Comparison of ENCODE assay signal across 8 cellular contexts in genomic region chr1:154870117-154870571, GRCh38. TPM values are rescaled to one million over a fixed set of nuclear protein-coding genes. Genes with fewer than 3 reads are reported as not detected.
DNase-seq lines count a peak whose midpoint lies in the region; ATAC-seq and TF ChIP-seq lines count a peak whose summit lies in the region.

KCNN3 (minus strand) TSS chr1:154870281; CDS start chr1:154869964, 317 bp downstream.

- H3K27ac ChIP-seq in IMR-90 (ENCODE audit: insufficient read depth, low read length) (no peak within 1 kb of the TSS), PC-3 (ENCODE audit: low read length) (no peak within 1 kb of the TSS)

- H3K4me2 ChIP-seq in IMR-90 (ENCODE audit: low read depth, low read length) (peak within 1 kb of the TSS; percentile 85), PC-3 (ENCODE audit: low read length) (peak within 1 kb of the TSS; percentile 22; the same call in 1 of the 2 replicates)

- H3K36me3 ChIP-seq in IMR-90 (ENCODE audit: control insufficient read depth, insufficient read depth, low read length) (no peaks in the 10 kb centered on the region), PC-3 (ENCODE audit: low read depth, low read length) (no peaks in the 10 kb centered on the region)

- POLR2A ChIA-PET in IMR-90 (lab: Charles Lee; ENCODE audit: unreplicated experiment) (no interaction called here), PC-3 (lab: Charles Lee; ENCODE audit: unreplicated experiment) (interaction anchor here (0.5 to 0.6 kb wide), 2 partner anchors 113 to 1252 kb away, joined by 3 to 4 read pairs; partner anchors contain the start of gene FLAD1)

- no peak within 1 kb of the TSS for H2AK9ac ChIP-seq in IMR-90 (replicated peaks; ENCODE audit: low read depth, low read length, poor library complexity)

- H2BK20ac ChIP-seq in IMR-90 (ENCODE audit: low read depth, low read length) = no peak within 1 kb of the TSS

- H2AK5ac ChIP-seq in IMR-90 (ENCODE audit: low read depth, low read length) = no peak within 1 kb of the TSS

- no peaks in the 10 kb centered on the region for H3K79me1 ChIP-seq in IMR-90 (ENCODE audit: low read depth in 1 of 2, low read length in 2 of 2)

- H3K36me3 Mint-ChIP-seq in natural killer cell = no peaks in the 10 kb centered on the region

- WGBS in IMR-90 (ENCODE audit: extremely low coverage in 2 of 2, insufficient read length in 1 of 2), 2 experiments = 0% methylated on average over 1 of the region's 17 CpGs; no CpG with 5 or more reads in 1 of the 2 experiments

- no TSS peak for BruUV-seq in IMR-90 (replicated peaks; lab: Mats Ljungman, UMichigan)
- no TSS peak for BruUV-seq in PC-3 (replicated peaks; lab: Mats Ljungman, UMichigan)

- no peak within 1 kb of the TSS for H4K91ac ChIP-seq in IMR-90 (ENCODE audit: insufficient read depth, low read depth, low read length)

- TF ChIP-seq POLR2A in IMR-90 (IDR thresholded peaks at IDR 0.05; ENCODE audit: low read depth, low read length) = no peak

- TF ChIP-seq CTCF in IMR-90 (conservative IDR thresholded peaks at IDR 0.05; ENCODE audit: low read depth, low read length) = no peak
- no peak for TF ChIP-seq CTCF in PC-3 (conservative IDR thresholded peaks at IDR 0.05; ENCODE audit: low read depth, low read length)
- no peak for TF ChIP-seq CTCF in fibroblast of mammary gland (conservative IDR thresholded peaks at IDR 0.05; ENCODE audit: control insufficient read depth, insufficient read depth, low read depth, low read length)
- TF ChIP-seq CTCF in natural killer cell (IDR thresholded peaks at IDR 0.05) = no peak

- peak within 1 kb of the TSS; percentile 83 for H2AFZ ChIP-seq in IMR-90 (replicated peaks; ENCODE audit: low read length, poor library complexity)
- H2AFZ ChIP-seq in PC-3 (ENCODE audit: low read length) = no peak within 1 kb of the TSS

- H3K56ac ChIP-seq in IMR-90 (ENCODE audit: extremely low read depth, insufficient read depth, low read length) = no peak within 1 kb of the TSS

- H3K9me3 ChIP-seq in IMR-90 (ENCODE audit: control insufficient read depth, insufficient read depth, low read length) (peaks cover 2% of the 10 kb centered on the region; the same call in 1 of the 2 replicates), PC-3 (ENCODE audit: low read length) (no peaks in the 10 kb centered on the region)

- H3K4ac ChIP-seq in IMR-90 (ENCODE audit: low read depth, low read length) = no peak within 1 kb of the TSS

- H3K9ac ChIP-seq in IMR-90 (ENCODE audit: low read depth, low read length) = no peak within 1 kb of the TSS
- H3K9ac ChIP-seq in PC-3 (ENCODE audit: low read length) = no peak within 1 kb of the TSS

- no peak within 1 kb of the TSS for H4K5ac ChIP-seq in IMR-90 (ENCODE audit: low read depth, low read length)

- H4K20me1 ChIP-seq in IMR-90 (ENCODE audit: insufficient read depth, low read length) (peaks cover 4% of the 10 kb centered on the region; the same call in 1 of the 2 replicates), PC-3 (ENCODE audit: low read length) (no peaks in the 10 kb centered on the region)

- no peaks in the 10 kb centered on the region for H3K9me1 ChIP-seq in IMR-90 (ENCODE audit: insufficient read depth, low read length)

- no peak within 1 kb of the TSS for H3K4me3 ChIP-seq in IMR-90 (ENCODE audit: insufficient read depth, low read depth, low read length)
- H3K4me3 ChIP-seq in PC-3 (ENCODE audit: low read length) = no peak within 1 kb of the TSS
- H3K4me3 ChIP-seq in fibroblast of mammary gland (ENCODE audit: control insufficient read depth, low read depth, low read length) = peak within 1 kb of the TSS; percentile 7

- no peaks in the 10 kb centered on the region for H3F3A ChIP-seq in PC-3 (ENCODE audit: low read length, unreplicated experiment)

- H2BK15ac ChIP-seq in IMR-90 (ENCODE audit: low read depth, low read length) = no peak within 1 kb of the TSS

- H3K27me3 Mint-ChIP-seq in natural killer cell (ENCODE audit: low read depth in 2 of 2) = peaks cover 53 to 55% of the 10 kb centered on the region in 2 donors

- H3K79me2 ChIP-seq in PC-3 (ENCODE audit: low read length) = no peaks in the 10 kb centered on the region

- no peaks in the 10 kb centered on the region for H3K9me2 ChIP-seq in PC-3 (replicated peaks; ENCODE audit: low read length)

- intact Hi-C loops in IMR-90 (cut with micrococcal nuclease) = loop anchor here (10.0 kb wide), 1 partner anchor 175 kb away; no protein-coding TSS in a partner anchor
- intact Hi-C loops in PC-3 (cut with micrococcal nuclease) = no loop called here
- intact Hi-C loops in natural killer cell (cut with micrococcal nuclease) = no loop called here

- peaks cover 9% of the 10 kb centered on the region for H3K4me1 ChIP-seq in IMR-90 (ENCODE audit: control insufficient read depth, insufficient read depth, low read length)
- peaks cover 7% of the 10 kb centered on the region; the same call in 1 of the 2 replicates for H3K4me1 ChIP-seq in PC-3 (ENCODE audit: insufficient read depth, low read length)

- no peak within 1 kb of the TSS for H4K8ac ChIP-seq in IMR-90 (ENCODE audit: low read depth in 2 of 2, low read length in 2 of 2)

- H3K27ac Mint-ChIP-seq in natural killer cell = no peak within 1 kb of the TSS

- H3K14ac ChIP-seq in IMR-90 (replicated peaks; ENCODE audit: low read depth, low read length) = no peak within 1 kb of the TSS

- no peak within 1 kb of the TSS for H3K23ac ChIP-seq in IMR-90 (ENCODE audit: low read depth, low read length)

- no peak within 1 kb of the TSS for H3K4me3 Mint-ChIP-seq in natural killer cell

- CTCF ChIA-PET in IMR-90 (lab: Yijun Ruan, JAX) = interaction anchor here (1.0 kb wide), 1 partner anchor 311 kb away, joined by 4 read pairs; no protein-coding TSS in a partner anchor
- CTCF ChIA-PET in PC-3 (lab: Charles Lee) = interaction anchor here (1.2 kb wide), 1 partner anchor 14 kb away, joined by 4 read pairs; no protein-coding TSS in a partner anchor

- H3K27me3 ChIP-seq in IMR-90 (ENCODE audit: control insufficient read depth, insufficient read depth, low read length) = peaks cover 68% of the 10 kb centered on the region
- peaks cover 33% of the 10 kb centered on the region for H3K27me3 ChIP-seq in PC-3 (ENCODE audit: low read length)

- ATAC-seq in GM21529 (IDR thresholded peaks at IDR 0.05; ENCODE audit: unreplicated experiment) (peak; percentile 89), IMR-90 (ENCODE audit: low read depth) (peak; percentile 100), PC-3 (peak; percentile 84), natural killer cell (peak; percentile 98 to 100 (median 100))

- no peak within 1 kb of the TSS for H3K18ac ChIP-seq in IMR-90 (ENCODE audit: low read depth, low read length)

- H3K9me3 Mint-ChIP-seq in natural killer cell = no peaks in the 10 kb centered on the region

- TF ChIP-seq RAD21 in IMR-90 (IDR thresholded peaks at IDR 0.05; ENCODE audit: low read length) = no peak

- peak; percentile 89 for DNase-seq in DMS 273 treated with DMSO at 0.1 percent for 48 hours (lab: John Stamatoyannopoulos, UW)
- DNase-seq in IMR-90 = peak; percentile 82
- peak; percentile 66 for DNase-seq in PC-3
- DNase-seq in activated T-helper 1 cell treated with Interleukin-2 at 50 U/mL for 16 hours (ENCODE audit: low read depth) = peak; percentile 43
- peak; percentile 82 for DNase-seq in fibroblast of mammary gland (ENCODE audit: low read depth)
- DNase-seq in natural killer cell = peak; percentile 72
- DNase-seq in stimulated activated naive CD4-positive, alpha-beta T cell (lab: John Stamatoyannopoulos, UW) = peak; percentile 7 to 62 (median 54)

- H2BK5ac ChIP-seq in IMR-90 (ENCODE audit: low read depth, low read length, poor library complexity, severe bottlenecking) = no peak within 1 kb of the TSS

- H3K4me1 Mint-ChIP-seq in natural killer cell = peaks cover 10 to 11% of the 10 kb centered on the region in 2 donors

- in situ Hi-C loops in IMR-90 (cut with MboI; ENCODE audit: low sequenced_read_pairs) = no loop called here

- dilution Hi-C loops in IMR-90 (cut with HindIII; ENCODE audit: low sequenced_read_pairs, unreplicated experiment) = no loop called here

- H2BK120ac ChIP-seq in IMR-90 (ENCODE audit: low read depth, low read length) = no peak within 1 kb of the TSS

TF ChIP-seq in IMR-90, 13 proteins besides CTCF, POLR2A, EP300 and RAD21:
- TF ChIP-seq CEBPB (IDR thresholded peaks at IDR 0.05; ENCODE audit: low read depth, low read length) (no peak), MAZ (IDR thresholded peaks at IDR 0.05; ENCODE audit: borderline replicate concordance, low read depth, low read length) (peak; percentile 41; the same call in 1 of the 2 replicates)
TF ChIP-seq in IMR-90: peak in this region for 1.

RNA-seq across cellular contexts. Expression of gene KCNN3, which starts in this region (rescaled TPM):
- total RNA-seq in IMR-90 (2012; rRNA removed) (not detected in 2 replicates), PC-3 (2014; rRNA removed) (0.12 and 0.26 TPM in 2 replicates), natural killer cell (under 1 TPM in 2 of 3 donors, not detected in 1; 0.05 to 0.95 TPM)
- polyA plus RNA-seq in IMR-90 (2012; rRNA removed) = 0.02 and 0.07 TPM in 2 replicates
- polyA plus RNA-seq in IMR-90 (2012; cell fraction: cytosol; rRNA removed) = under 0.01 and 0.02 TPM in 2 replicates
- polyA plus RNA-seq in IMR-90 (2012; cell fraction: nucleus; rRNA removed; ENCODE audit: low replicate concordance) = 0.01 and 0.05 TPM in 2 replicates

Comparison
In these comparisons a context has a peak if more than half of its experiments do, and no peak if none do; other contexts are left out.
1. Peak in DNase-seq, ATAC-seq and H3K4me2 ChIP-seq in IMR-90; RNA of the gene not detected or under 1 TPM.
2. Peak in DNase-seq, ATAC-seq and H3K4me2 ChIP-seq in PC-3; RNA of the gene not detected or under 1 TPM.
3. Peak in DNase-seq and ATAC-seq in natural killer cell; RNA of the gene not detected or under 1 TPM.